In the genomic region with DNA sequence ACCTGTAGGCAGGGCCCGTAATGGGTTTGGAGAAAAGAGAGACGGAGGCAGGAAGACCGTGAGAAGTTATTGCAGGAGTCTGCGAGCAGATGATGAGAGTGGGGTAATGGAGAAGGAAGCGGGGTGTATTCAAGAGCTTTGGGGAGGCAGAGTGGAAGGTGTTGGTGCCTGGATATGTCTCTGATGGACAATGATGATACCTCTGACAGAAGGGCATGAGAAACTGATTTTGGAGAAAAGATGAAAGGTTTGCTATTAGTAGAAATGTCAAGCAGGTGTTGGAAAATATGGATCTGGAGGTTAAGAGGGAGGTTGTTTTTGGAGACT, we compare ENCODE assay signal across 17 cellular contexts.
DNase-seq lines count a peak whose midpoint lies in the region; ATAC-seq, FAIRE-seq and TF ChIP-seq lines count a peak whose summit lies in the region.
"Had no signal": no experiment of that assay in that cellular context is flagged by ENCODE, and none has a peak within 500 bp of the region (broad histone marks: within the 10 kb centered on the region; RNA-seq: fewer than 3 reads in every experiment).

No MANE protein-coding gene starts in this region.

- DNase-seq in Calu3 (no peak), PC-9 (no peak), endothelial cell of umbilical vein (ENCODE audit: low read depth, low spot score) (no peak), trophoblast cell (no peak), superior temporal gyrus (ENCODE audit: extremely low spot score) (no peak), cardiac septum (ENCODE audit: low spot score) (no peak)
- no peak for DNase-seq in activated effector memory CD4-positive, alpha-beta T cell treated with anti-CD3 and anti-CD28 coated beads, Interleukin-2, amount 50 U/mL, for 16 hours
- DNase-seq: left colon, SIG-M5, uterus had no signal

- WGBS in trophoblast cell (ENCODE audit: extremely low coverage, insufficient coverage, insufficient read length), result 100% methylated on average over 2 of the region's 5 CpGs

- dilution Hi-C loops in endothelial cell of umbilical vein (cut with MboI; ENCODE audit: extremely low pct_ligation_motif_present, low sequenced_read_pairs), result no loop called here

- TF ChIP-seq CTCF in Calu3 (IDR thresholded peaks at IDR 0.05; ENCODE audit: unreplicated experiment) (no peak), PC-9 (conservative IDR thresholded peaks at IDR 0.05) (no peak), endothelial cell of umbilical vein (IDR thresholded peaks at IDR 0.05; ENCODE audit: extremely low read depth in 1 of 2, insufficient read depth in 1 of 2, low read depth in 1 of 2, low read length in 2 of 2) (no peak)

- BruUV-seq in Calu3 (replicated peaks; lab: Mats Ljungman, UMichigan), result no TSS peak
- BruUV-seq in PC-9 (replicated peaks; lab: Mats Ljungman, UMichigan), result no TSS peak
- BruUV-seq in endothelial cell of umbilical vein (replicated peaks; lab: Mats Ljungman, UMichigan), result no TSS peak

- no peaks in the 10 kb centered on the region for H4K20me1 ChIP-seq in PC-9 (ENCODE audit: insufficient read depth)
- no peaks in the 10 kb centered on the region for H4K20me1 ChIP-seq in endothelial cell of umbilical vein (replicated peaks; ENCODE audit: control insufficient read depth, extremely low read depth, insufficient read depth, low read length)

- H3K9ac ChIP-seq in endothelial cell of umbilical vein (replicated peaks; ENCODE audit: extremely low read depth, insufficient read depth, low read length) (no peak overlapping the region), trophoblast cell (ENCODE audit: low read length) (no peak overlapping the region)

- no peak overlapping the region for H2AK5ac ChIP-seq in trophoblast cell (ENCODE audit: low read length)

- H3K27ac Mint-ChIP-seq in Calu3 (ENCODE audit: unreplicated experiment), result peak overlapping the region; percentile 1
- H3K27ac Mint-ChIP-seq: activated CD4-positive, alpha-beta T cell treated with anti-CD3 and anti-CD28 coated beads for 36 hours; activated naive CD4-positive, alpha-beta T cell treated with anti-CD3 and anti-CD28 coated beads, Interleukin-2, amount 50 U/mL, for 72 hours; CD8-positive, alpha-beta T cell; effector memory CD8-positive, alpha-beta T cell; nephron had no signal

- H4K91ac ChIP-seq in trophoblast cell (ENCODE audit: low read depth, low read length), result no peak overlapping the region

- H3K36me3 ChIP-seq in PC-9 (ENCODE audit: low read depth) (no peaks in the 10 kb centered on the region), endothelial cell of umbilical vein (ENCODE audit: control insufficient read depth in 2 of 2, extremely low read depth in 1 of 2, insufficient read depth in 2 of 2, low read length in 2 of 2) (peaks cover 0 to under 1% of the 10 kb centered on the region in 2 experiments), trophoblast cell (ENCODE audit: control insufficient read depth in 1 of 2, insufficient read depth in 2 of 2, low read length in 2 of 2) (peaks cover under 1 to 3% of the 10 kb centered on the region in 2 experiments)
- H3K36me3 ChIP-seq: ascending aorta, uterus had no signal

- H2BK5ac ChIP-seq in trophoblast cell (ENCODE audit: low read depth, low read length, poor library complexity), result no peak overlapping the region

- H3K23ac ChIP-seq in trophoblast cell (ENCODE audit: low read length), result no peak overlapping the region

- no peak for FAIRE-seq in endothelial cell of umbilical vein (lab: Jason Lieb, UNC)

- no peak for TF ChIP-seq POLR2A in endothelial cell of umbilical vein (IDR thresholded peaks at IDR 0.05; ENCODE audit: low read depth, low read length)

- H3F3A ChIP-seq in PC-9 (ENCODE audit: insufficient read depth, low read depth), result peaks cover 20% of the 10 kb centered on the region

- CTCF ChIA-PET in Calu3 (lab: Charles Lee), result interaction anchor here (0.8 to 2.4 kb wide), 5 partner anchors 10 to 29 kb away, joined by 4 to 14 read pairs (median 6); no protein-coding TSS in a partner anchor
- CTCF ChIA-PET in PC-9 (lab: Charles Lee), result interaction anchor here (0.6 to 1.7 kb wide), 3 partner anchors 19 to 69 kb away, joined by 4 to 6 read pairs (median 4); a partner anchor contains a TSS
- CTCF ChIA-PET in endothelial cell of umbilical vein (lab: Charles Lee), result interaction anchor here (0.7 to 9.0 kb wide), 7 partner anchors 11 to 188 kb away, joined by 3 to 110 read pairs (median 10); no protein-coding TSS in a partner anchor

- H3K4me1 ChIP-seq in PC-9 (replicated peaks; ENCODE audit: insufficient read depth) (peaks cover 19% of the 10 kb centered on the region; the same call in 1 of the 2 replicates), endothelial cell of umbilical vein (ENCODE audit: control insufficient read depth, extremely low read depth, insufficient read depth, low read length) (peaks cover 23% of the 10 kb centered on the region), trophoblast cell (ENCODE audit: control insufficient read depth in 1 of 2, insufficient read depth in 2 of 2, low read length in 2 of 2) (peaks cover 0 to 3% of the 10 kb centered on the region in 2 experiments)

- H3K27ac ChIP-seq in PC-9, result no peak overlapping the region
- H3K27ac ChIP-seq in endothelial cell of umbilical vein (ENCODE audit: insufficient read depth, low read depth, low read length), result no peak overlapping the region
- no peak overlapping the region for H3K27ac ChIP-seq in trophoblast cell (ENCODE audit: low read depth, low read length)
- H3K27ac ChIP-seq: uterus had no signal

- peaks cover 13% of the 10 kb centered on the region for H3K36me3 Mint-ChIP-seq in Calu3 (ENCODE audit: insufficient read depth, unreplicated experiment)
- H3K36me3 Mint-ChIP-seq: activated naive CD4-positive, alpha-beta T cell treated with anti-CD3 and anti-CD28 coated beads, Interleukin-2, amount 50 U/mL, for 72 hours had no signal

- no peak for ATAC-seq in HG03439 (IDR thresholded peaks at IDR 0.05; ENCODE audit: unreplicated experiment)

- no peak overlapping the region for H3K4ac ChIP-seq in trophoblast cell (ENCODE audit: low read depth, low read length)

- H3K27me3 Mint-ChIP-seq in Calu3 (ENCODE audit: unreplicated experiment), result peaks cover 23% of the 10 kb centered on the region
- H3K27me3 Mint-ChIP-seq: activated CD4-positive, alpha-beta T cell treated with anti-CD3 and anti-CD28 coated beads for 36 hours had no signal

- H3K9me3 Mint-ChIP-seq in Calu3 (ENCODE audit: low read depth, unreplicated experiment), result no peaks in the 10 kb centered on the region
- H3K9me3 Mint-ChIP-seq: activated naive CD4-positive, alpha-beta T cell treated with anti-CD3 and anti-CD28 coated beads, Interleukin-2, amount 50 U/mL, for 72 hours; CD8-positive, alpha-beta T cell; effector memory CD8-positive, alpha-beta T cell; nephron had no signal

- H3K9me2 ChIP-seq in PC-9 (ENCODE audit: insufficient read depth), result no peaks in the 10 kb centered on the region

- no peaks in the 10 kb centered on the region for H3K79me2 ChIP-seq in PC-9 (ENCODE audit: low read depth)
- no peaks in the 10 kb centered on the region for H3K79me2 ChIP-seq in endothelial cell of umbilical vein (ENCODE audit: control insufficient read depth, insufficient read depth, low read length)
- no peaks in the 10 kb centered on the region for H3K79me2 ChIP-seq in trophoblast cell (ENCODE audit: control insufficient read depth, insufficient read depth, low read length, poor library complexity)

- H3K4me3 Mint-ChIP-seq in Calu3 (ENCODE audit: low read depth, unreplicated experiment), result peak overlapping the region; percentile 32
- H3K4me3 Mint-ChIP-seq: activated CD4-positive, alpha-beta T cell treated with anti-CD3 and anti-CD28 coated beads for 36 hours; CD8-positive, alpha-beta T cell; effector memory CD8-positive, alpha-beta T cell had no signal

- H3K4me2 ChIP-seq in PC-9, result peak overlapping the region; percentile 77
- H3K4me2 ChIP-seq in endothelial cell of umbilical vein (ENCODE audit: insufficient read depth, low read length), result peak overlapping the region; percentile 88
- H3K4me2 ChIP-seq in trophoblast cell (ENCODE audit: low read length), result peak overlapping the region; percentile 29

- no peaks in the 10 kb centered on the region for H3K9me1 ChIP-seq in endothelial cell of umbilical vein (replicated peaks; ENCODE audit: control insufficient read depth, extremely low read depth, insufficient read depth, low read length)

- H2BK120ac ChIP-seq in trophoblast cell (ENCODE audit: insufficient read depth, low read length, poor library complexity), result no peak overlapping the region

- no peak overlapping the region for H4K12ac ChIP-seq in trophoblast cell (ENCODE audit: low read depth, low read length)

- no peak overlapping the region for H4K8ac ChIP-seq in trophoblast cell (ENCODE audit: low read depth, low read length)

- H3K18ac ChIP-seq in trophoblast cell (ENCODE audit: low read length), result no peak overlapping the region

- H3K9me3 ChIP-seq in PC-9 (ENCODE audit: insufficient read depth, low read depth) (no peaks in the 10 kb centered on the region), endothelial cell of umbilical vein (replicated peaks; ENCODE audit: control insufficient read depth, insufficient read depth, low read length) (no peaks in the 10 kb centered on the region), trophoblast cell (ENCODE audit: insufficient read depth, low read depth, low read length) (peaks cover 5% of the 10 kb centered on the region)
- H3K9me3 ChIP-seq: ascending aorta, uterus had no signal

- H3K4me1 Mint-ChIP-seq in Calu3 (ENCODE audit: low read depth, unreplicated experiment), result peaks cover 15% of the 10 kb centered on the region
- H3K4me1 Mint-ChIP-seq: activated CD4-positive, alpha-beta T cell treated with anti-CD3 and anti-CD28 coated beads for 36 hours had no signal

- POLR2A ChIA-PET in PC-9 (lab: Charles Lee; ENCODE audit: unreplicated experiment) (no interaction called here), endothelial cell of umbilical vein (lab: Charles Lee) (interaction anchor here (0.6 kb wide), 1 partner anchor 855 kb away, joined by 3 read pairs; no protein-coding TSS in a partner anchor)

- H3K14ac ChIP-seq in trophoblast cell (ENCODE audit: low read length), result no peak overlapping the region

- H3K4me3 ChIP-seq in PC-9 (peak overlapping the region; percentile 33; the same call in 1 of the 2 replicates), endothelial cell of umbilical vein (replicated peaks in 1 of 3; ENCODE audit: insufficient read depth in 1 of 3, low read depth in 1 of 3, low read length in 3 of 3) (peak overlapping the region in 1 of 3 experiments; percentile 50), trophoblast cell (ENCODE audit: low read depth, low read length) (no peak overlapping the region)
- H3K4me3 ChIP-seq: uterus had no signal

- H3K27me3 ChIP-seq in PC-9 (ENCODE audit: insufficient read depth, low read depth) (no peaks in the 10 kb centered on the region), endothelial cell of umbilical vein (ENCODE audit: control insufficient read depth in 2 of 2, insufficient read depth in 2 of 2, low read length in 2 of 2) (peaks cover 0 to 3% of the 10 kb centered on the region in 2 experiments), trophoblast cell (ENCODE audit: insufficient read depth, low read length) (no peaks in the 10 kb centered on the region)
- H3K27me3 ChIP-seq: ascending aorta, uterus had no signal

- no peaks in the 10 kb centered on the region for H3K79me1 ChIP-seq in trophoblast cell (ENCODE audit: low read length)

- no peak overlapping the region for H2BK12ac ChIP-seq in trophoblast cell (ENCODE audit: low read length)

- intact Hi-C loops in Calu3 (cut with micrococcal nuclease; ENCODE audit: unreplicated experiment), result loop anchor here (1.0 kb wide), 1 partner anchor 26 kb away; no protein-coding TSS in a partner anchor
- intact Hi-C loops in PC-9 (cut with micrococcal nuclease; ENCODE audit: unreplicated experiment), result loop anchor here (1.0 to 10.0 kb wide), 3 partner anchors 26 to 1552 kb away; a partner anchor contains a TSS
- intact Hi-C loops in endothelial cell of umbilical vein (cut with micrococcal nuclease), result loop anchor here (1.0 kb wide), 2 partner anchors 26 to 189 kb away; no protein-coding TSS in a partner anchor
- intact Hi-C loops in cardiac septum (cut with DNase I), result loop anchor here (2.0 kb wide), 1 partner anchor 26 kb away; no protein-coding TSS in a partner anchor

- H2AFZ ChIP-seq in PC-9 (peak overlapping the region; percentile 72; the same call in 1 of the 2 replicates), endothelial cell of umbilical vein (ENCODE audit: low read depth, low read length) (peak overlapping the region; percentile 60), trophoblast cell (ENCODE audit: insufficient read depth, low read length, poor library complexity) (no peak overlapping the region)

Comparison
In these comparisons a context has a peak if more than half of its experiments do, and no peak if none do; other contexts are left out.
1. H3K4me2 ChIP-seq: peak in every context shown above with its lines; median percentile 88 in endothelial cell of umbilical vein; 77 in PC-9; 29 in trophoblast cell.